In genomic region chr14:99853206-99853605, GRCh38 we compare ENCODE assay signal across 11 cellular contexts. TPM values are rescaled to one million over a fixed set of nuclear protein-coding genes. Genes with fewer than 3 reads are reported as not detected.
A peak's percentile ranks its signal among the peaks of the same experiment; 100 is the strongest.
DNase-seq lines count a peak whose midpoint lies in the region; TF ChIP-seq lines count a peak whose summit lies in the region.
"Had no signal": no experiment of that assay in that cellular context is flagged by ENCODE, and none has a peak within 500 bp of the region (broad histone marks: within the 10 kb centered on the region; RNA-seq: fewer than 3 reads in every experiment).

No MANE protein-coding gene starts in this region.

- H3K9me2 ChIP-seq in SK-N-SH, result no peaks in the 10 kb centered on the region

- CTCF ChIA-PET in SK-N-SH (lab: Yijun Ruan, JAX), result interaction anchor here (0.6 to 1.1 kb wide), 2 partner anchors 45 to 122 kb away, joined by 3 read pairs; no protein-coding TSS in a partner anchor

- H3K36me3 ChIP-seq in SK-N-SH (replicated peaks in 1 of 2; ENCODE audit: control insufficient read depth in 1 of 2, insufficient read depth in 2 of 2, low read length in 1 of 2) (peaks cover 0 to under 1% of the 10 kb centered on the region in 2 experiments), Peyer's patch (no peaks in the 10 kb centered on the region)

- H3K27ac ChIP-seq in SK-N-SH (ENCODE audit: low read depth in 2 of 2, low read length in 1 of 2) (no peak overlapping the region), Peyer's patch (no peak overlapping the region)
- H3K27ac ChIP-seq: lower lobe of right lung, sigmoid colon had no signal

- H3K27me3 ChIP-seq in SK-N-SH (ENCODE audit: insufficient read depth), result no peaks in the 10 kb centered on the region
- no peaks in the 10 kb centered on the region for H3K27me3 ChIP-seq in Peyer's patch
- H3K27me3 ChIP-seq: sigmoid colon had no signal

- no peak overlapping the region for H3K4me2 ChIP-seq in SK-N-SH

- TF ChIP-seq CTCF in SK-N-SH (IDR thresholded peaks at IDR 0.05) (no peak), Peyer's patch (IDR thresholded peaks at IDR 0.05) (no peak)

- H3K4me1 ChIP-seq in SK-N-SH (ENCODE audit: control insufficient read depth in 1 of 2, insufficient read depth in 2 of 2, low read depth in 1 of 2, low read length in 1 of 2), result peaks cover 0 to 3% of the 10 kb centered on the region in 2 experiments; a peak in 1 of 4 replicates
- H3K4me1 ChIP-seq in Peyer's patch, result no peaks in the 10 kb centered on the region
- H3K4me1 ChIP-seq: lower lobe of right lung had no signal

- WGBS in SK-N-SH (ENCODE audit: low lambda C conversion rate), result 41% methylated on average over 4 of the region's 5 CpGs

- H3K9ac ChIP-seq in SK-N-SH, result no peak overlapping the region

- no peaks in the 10 kb centered on the region for H4K20me1 ChIP-seq in SK-N-SH (ENCODE audit: insufficient read depth)

- no peaks in the 10 kb centered on the region for H3F3A ChIP-seq in SK-N-SH (replicated peaks; ENCODE audit: insufficient read depth)

- H3K4me3 ChIP-seq in SK-N-SH (ENCODE audit: low read depth in 2 of 2, low read length in 1 of 2) (no peak overlapping the region), Peyer's patch (no peak overlapping the region)
- H3K4me3 ChIP-seq: lower lobe of right lung, sigmoid colon had no signal

- peak; percentile 35 for DNase-seq in DMS79 treated with DMSO at 0.1 percent for 48 hours (lab: John Stamatoyannopoulos, UW)
- no peak for DNase-seq in DMS79 (lab: John Stamatoyannopoulos, UW)
- DNase-seq in GM03348 (ENCODE audit: low spot score), result peak; percentile 26
- DNase-seq in SK-N-SH, result peak; percentile 50
- peak; percentile 84 for DNase-seq in myocyte (ENCODE audit: low read depth)
- DNase-seq in NCI-H146 (lab: John Stamatoyannopoulos, UW), result no peak
- no peak for DNase-seq in OCI-M1 (lab: John Stamatoyannopoulos, UW)
- DNase-seq in Peyer's patch, result no peak
- DNase-seq: HCEC 1CT, lower lobe of right lung, sigmoid colon had no signal

- H3K79me2 ChIP-seq in SK-N-SH (ENCODE audit: insufficient read depth), result no peaks in the 10 kb centered on the region

- H3K9me3 ChIP-seq in SK-N-SH (no peaks in the 10 kb centered on the region; the same call in 1 of the 2 replicates), Peyer's patch (no peaks in the 10 kb centered on the region)
- H3K9me3 ChIP-seq: lower lobe of right lung, sigmoid colon had no signal

- TF ChIP-seq POLR2A in Peyer's patch (IDR thresholded peaks at IDR 0.05), result no peak

- H2AFZ ChIP-seq in SK-N-SH (ENCODE audit: low read depth), result no peak overlapping the region

- POLR2A ChIA-PET in SK-N-SH (lab: Yijun Ruan, JAX), result no interaction called here

- no peak for TF ChIP-seq EP300 in SK-N-SH (IDR thresholded peaks at IDR 0.05; ENCODE audit: borderline replicate concordance in 1 of 2, low read depth in 1 of 2, low read length in 1 of 2)

- TF ChIP-seq RAD21 in SK-N-SH (IDR thresholded peaks at IDR 0.05; ENCODE audit: low read length), result no peak

TF ChIP-seq in SK-N-SH, 30 proteins besides CTCF, POLR2A, EP300 and RAD21:
- TF ChIP-seq MXI1 (IDR thresholded peaks at IDR 0.05; ENCODE audit: low read depth, low read length), result peak; percentile 45; the same call in 1 of the 2 replicates
- no peak for TF ChIP-seq CHD2 (IDR thresholded peaks at IDR 0.05; ENCODE audit: low read length, partially characterized antibody)

RNA-seq across cellular contexts. Expression of gene EML1, which starts 60.0 kb away (rescaled TPM):
- polyA plus RNA-seq in SK-N-SH (2012; rRNA removed), result 4.4 and 6.3 TPM in 2 replicates
- 5.2 and 5.8 TPM in 2 replicates for polyA plus RNA-seq in SK-N-SH (2012; cell fraction: cytosol; rRNA removed)
- polyA plus RNA-seq in SK-N-SH (2012; cell fraction: nucleus; rRNA removed), result 5.8 and 7.2 TPM in 2 replicates
- total RNA-seq in myocyte (20.8 and 24.1 TPM in 2 replicates), Peyer's patch (10 to 100 TPM; 12.3 to 32.2 (median 18.9) TPM)
- 18.0 TPM for polyA plus RNA-seq in myocyte (2012)

Comparison
In these comparisons a context has a peak if more than half of its experiments do, and no peak if none do; other contexts are left out.
1. DNase-seq: peak in DMS79 treated with DMSO at 0.1 percent for 48 hours (single experiment), GM03348 (single experiment), SK-N-SH (single experiment) and myocyte (single experiment); none in DMS79 (single experiment), NCI-H146 (single experiment), OCI-M1 (single experiment) and Peyer's patch (0 of 3).